In genomic region chr9:86788456-86788855, GRCh38 we compare ENCODE assay signal across 19 cellular contexts.
DNase-seq lines count a peak whose midpoint lies in the region; TF ChIP-seq lines count a peak whose summit lies in the region.
"Had no signal": no experiment of that assay in that cellular context is flagged by ENCODE, and none has a peak within 500 bp of the region (broad histone marks: within the 10 kb centered on the region; RNA-seq: fewer than 3 reads in every experiment).

No MANE protein-coding gene starts in this region.

- H3K9me3 ChIP-seq in neural progenitor cell (ENCODE audit: low read depth) = no peaks in the 10 kb centered on the region

- H3K27me3 ChIP-seq in neural progenitor cell = no peaks in the 10 kb centered on the region

- no peaks in the 10 kb centered on the region for H4K20me1 ChIP-seq in neural progenitor cell (ENCODE audit: low read depth)

- no peak overlapping the region for H3K4me2 ChIP-seq in neural progenitor cell

- no peaks in the 10 kb centered on the region for H3F3A ChIP-seq in neural progenitor cell (ENCODE audit: low read depth)

- H3K27ac Mint-ChIP-seq in neural progenitor cell = peak overlapping the region; percentile 87
- no peak overlapping the region for H3K27ac Mint-ChIP-seq in activated CD4-positive, alpha-beta memory T cell treated with anti-CD3 and anti-CD28 coated beads for 36 hours
- H3K27ac Mint-ChIP-seq in endothelial cell (ENCODE audit: unreplicated experiment) = no peak overlapping the region
- H3K27ac Mint-ChIP-seq in Calu3 (ENCODE audit: unreplicated experiment) = no peak overlapping the region
- H3K27ac Mint-ChIP-seq: CD8-positive, alpha-beta memory T cell had no signal

- peak; percentile 23 for DNase-seq in EH (ENCODE audit: low read depth)
- DNase-seq in M059J (ENCODE audit: low read depth) = peak; percentile 4
- peak; percentile 90 for DNase-seq in choroid plexus epithelial cell (ENCODE audit: low read depth)
- no peak for DNase-seq in neural progenitor cell (ENCODE audit: low spot score)
- no peak for DNase-seq in activated CD4-positive, alpha-beta memory T cell treated with anti-CD3 and anti-CD28 coated beads for 36 hours
- no peak for DNase-seq in endothelial cell (ENCODE audit: low spot score)
- no peak for DNase-seq in Calu3
- DNase-seq: C1 segment of cervical spinal cord; CD8-positive, alpha-beta memory T cell; DMS79 treated with DMSO at 0.1 percent for 48 hours; GF-D8; HCEC 1CT; Kasumi-1; NCI-H1105; NCI-H2081 treated with DMSO at 0.1 percent for 48 hours; NCI-H510A; NCI-H774; SHP77 had no signal

- intact Hi-C loops in activated CD4-positive, alpha-beta memory T cell treated with anti-CD3 and anti-CD28 coated beads for 36 hours (cut with micrococcal nuclease) = no loop called here
- intact Hi-C loops in Calu3 (cut with micrococcal nuclease; ENCODE audit: unreplicated experiment) = no loop called here

- H3K4me3 ChIP-seq in choroid plexus epithelial cell (ENCODE audit: low read depth, low read length) (no peak overlapping the region), neural progenitor cell (no peak overlapping the region)
- H3K4me3 ChIP-seq: SK-N-MC had no signal

- H3K27me3 Mint-ChIP-seq in neural progenitor cell (ENCODE audit: insufficient read depth, low read depth) = peaks cover 8% of the 10 kb centered on the region
- peaks cover 10% of the 10 kb centered on the region for H3K27me3 Mint-ChIP-seq in activated CD4-positive, alpha-beta memory T cell treated with anti-CD3 and anti-CD28 coated beads for 36 hours
- no peaks in the 10 kb centered on the region for H3K27me3 Mint-ChIP-seq in endothelial cell (ENCODE audit: unreplicated experiment)
- H3K27me3 Mint-ChIP-seq in Calu3 (ENCODE audit: unreplicated experiment) = no peaks in the 10 kb centered on the region

- no peak overlapping the region for H3K27ac ChIP-seq in neural progenitor cell
- H3K27ac ChIP-seq: SK-N-MC had no signal

- H3K9me3 Mint-ChIP-seq in neural progenitor cell = no peaks in the 10 kb centered on the region
- H3K9me3 Mint-ChIP-seq in activated CD4-positive, alpha-beta memory T cell treated with anti-CD3 and anti-CD28 coated beads for 36 hours = no peaks in the 10 kb centered on the region
- no peaks in the 10 kb centered on the region for H3K9me3 Mint-ChIP-seq in endothelial cell (ENCODE audit: unreplicated experiment)
- no peaks in the 10 kb centered on the region for H3K9me3 Mint-ChIP-seq in Calu3 (ENCODE audit: low read depth, unreplicated experiment)
- H3K9me3 Mint-ChIP-seq: CD8-positive, alpha-beta memory T cell had no signal

- no peak overlapping the region for H3K9ac ChIP-seq in neural progenitor cell

- H3K36me3 Mint-ChIP-seq in neural progenitor cell = no peaks in the 10 kb centered on the region
- H3K36me3 Mint-ChIP-seq in activated CD4-positive, alpha-beta memory T cell treated with anti-CD3 and anti-CD28 coated beads for 36 hours = no peaks in the 10 kb centered on the region
- H3K36me3 Mint-ChIP-seq in endothelial cell (ENCODE audit: low read depth, unreplicated experiment) = no peaks in the 10 kb centered on the region
- no peaks in the 10 kb centered on the region for H3K36me3 Mint-ChIP-seq in Calu3 (ENCODE audit: insufficient read depth, unreplicated experiment)
- H3K36me3 Mint-ChIP-seq: CD8-positive, alpha-beta memory T cell had no signal

- H3K4me3 Mint-ChIP-seq in neural progenitor cell = peak overlapping the region; percentile 37
- H3K4me3 Mint-ChIP-seq in activated CD4-positive, alpha-beta memory T cell treated with anti-CD3 and anti-CD28 coated beads for 36 hours = no peak overlapping the region
- no peak overlapping the region for H3K4me3 Mint-ChIP-seq in endothelial cell (ENCODE audit: unreplicated experiment)
- no peak overlapping the region for H3K4me3 Mint-ChIP-seq in Calu3 (ENCODE audit: low read depth, unreplicated experiment)
- H3K4me3 Mint-ChIP-seq: CD8-positive, alpha-beta memory T cell had no signal

- H2AFZ ChIP-seq in neural progenitor cell (replicated peaks) = no peak overlapping the region

- H3K79me2 ChIP-seq in neural progenitor cell (ENCODE audit: low read depth) = no peaks in the 10 kb centered on the region

- CTCF ChIA-PET in activated CD4-positive, alpha-beta memory T cell treated with anti-CD3 and anti-CD28 coated beads for 36 hours (lab: Charles Lee) = no interaction called here
- CTCF ChIA-PET in Calu3 (lab: Charles Lee) = no interaction called here

- TF ChIP-seq CTCF in choroid plexus epithelial cell (conservative IDR thresholded peaks at IDR 0.05; ENCODE audit: low read depth, low read length) (no peak), neural progenitor cell (IDR thresholded peaks at IDR 0.05) (no peak), endothelial cell (IDR thresholded peaks at IDR 0.05; ENCODE audit: unreplicated experiment) (no peak), Calu3 (IDR thresholded peaks at IDR 0.05; ENCODE audit: unreplicated experiment) (no peak)

- no TSS peak for BruUV-seq in Calu3 (replicated peaks; lab: Mats Ljungman, UMichigan)

- POLR2A ChIA-PET in activated CD4-positive, alpha-beta memory T cell treated with anti-CD3 and anti-CD28 coated beads for 36 hours (lab: Charles Lee) = no interaction called here

- peaks cover 35% of the 10 kb centered on the region for H3K4me1 Mint-ChIP-seq in neural progenitor cell
- H3K4me1 Mint-ChIP-seq in activated CD4-positive, alpha-beta memory T cell treated with anti-CD3 and anti-CD28 coated beads for 36 hours (ENCODE audit: low read depth) = no peaks in the 10 kb centered on the region
- H3K4me1 Mint-ChIP-seq in endothelial cell (ENCODE audit: unreplicated experiment) = no peaks in the 10 kb centered on the region
- H3K4me1 Mint-ChIP-seq in Calu3 (ENCODE audit: low read depth, unreplicated experiment) = peaks cover 11% of the 10 kb centered on the region
- H3K4me1 Mint-ChIP-seq: CD8-positive, alpha-beta memory T cell had no signal

- peaks cover 5% of the 10 kb centered on the region for H3K4me1 ChIP-seq in neural progenitor cell

- H3K36me3 ChIP-seq in neural progenitor cell = no peaks in the 10 kb centered on the region

Comparison
In these comparisons a context has a peak if more than half of its experiments do, and no peak if none do; other contexts are left out.
1. DNase-seq: peak in EH (single experiment), M059J (single experiment) and choroid plexus epithelial cell (single experiment); none in neural progenitor cell (single experiment), activated CD4-positive, alpha-beta memory T cell treated with anti-CD3 and anti-CD28 coated beads for 36 hours (single experiment), endothelial cell (single experiment) and Calu3 (single experiment).